1 cellular context compared by ENCODE assay signal in the genomic region with DNA sequence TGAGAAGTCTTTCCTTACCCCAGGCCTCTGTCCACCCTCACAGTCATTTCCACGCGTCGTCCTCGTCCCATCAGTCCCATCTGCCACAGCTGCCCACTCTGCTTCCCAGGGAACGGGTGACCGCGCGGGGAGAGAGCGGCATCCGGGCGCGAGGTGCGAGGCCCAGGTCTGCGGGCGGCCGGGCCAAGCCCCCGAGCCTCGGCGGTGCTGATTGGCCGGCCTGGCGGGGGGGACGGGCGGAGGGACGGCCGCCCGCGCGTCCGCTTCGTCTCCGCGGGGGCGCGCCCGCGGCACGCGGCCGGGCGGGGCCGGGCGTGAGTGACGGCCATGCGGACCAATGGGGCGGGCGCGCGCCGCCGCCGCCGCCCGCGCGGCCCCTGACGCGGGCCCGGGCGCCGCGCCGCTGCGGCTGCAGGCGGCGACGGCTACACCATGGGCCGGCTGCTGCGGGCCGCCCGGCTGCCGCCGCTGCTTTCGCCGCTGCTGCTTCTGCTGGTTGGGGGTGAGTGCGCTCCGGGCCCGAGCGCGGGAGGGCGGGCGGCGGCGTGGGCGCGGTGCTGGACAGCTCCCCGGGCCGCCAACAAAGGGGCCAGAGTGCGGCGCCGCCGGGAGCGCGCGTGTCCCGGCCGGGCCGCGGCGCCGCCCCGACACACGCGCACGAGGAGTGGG.
TF ChIP-seq lines count a peak whose summit lies in the region.

A gene with protein sequence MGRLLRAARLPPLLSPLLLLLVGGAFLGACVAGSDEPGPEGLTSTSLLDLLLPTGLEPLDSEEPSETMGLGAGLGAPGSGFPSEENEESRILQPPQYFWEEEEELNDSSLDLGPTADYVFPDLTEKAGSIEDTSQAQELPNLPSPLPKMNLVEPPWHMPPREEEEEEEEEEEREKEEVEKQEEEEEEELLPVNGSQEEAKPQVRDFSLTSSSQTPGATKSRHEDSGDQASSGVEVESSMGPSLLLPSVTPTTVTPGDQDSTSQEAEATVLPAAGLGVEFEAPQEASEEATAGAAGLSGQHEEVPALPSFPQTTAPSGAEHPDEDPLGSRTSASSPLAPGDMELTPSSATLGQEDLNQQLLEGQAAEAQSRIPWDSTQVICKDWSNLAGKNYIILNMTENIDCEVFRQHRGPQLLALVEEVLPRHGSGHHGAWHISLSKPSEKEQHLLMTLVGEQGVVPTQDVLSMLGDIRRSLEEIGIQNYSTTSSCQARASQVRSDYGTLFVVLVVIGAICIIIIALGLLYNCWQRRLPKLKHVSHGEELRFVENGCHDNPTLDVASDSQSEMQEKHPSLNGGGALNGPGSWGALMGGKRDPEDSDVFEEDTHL (plus strand): TSS at position 398 of the 669 bp plus-strand sequence. CDS start 35 bp downstream, at position 433.

TF ChIP-seq in HepG2, 621 proteins besides CTCF, POLR2A, EP300 and RAD21 (continued from another document and continues in another):
- TF ChIP-seq, protein P1, sequence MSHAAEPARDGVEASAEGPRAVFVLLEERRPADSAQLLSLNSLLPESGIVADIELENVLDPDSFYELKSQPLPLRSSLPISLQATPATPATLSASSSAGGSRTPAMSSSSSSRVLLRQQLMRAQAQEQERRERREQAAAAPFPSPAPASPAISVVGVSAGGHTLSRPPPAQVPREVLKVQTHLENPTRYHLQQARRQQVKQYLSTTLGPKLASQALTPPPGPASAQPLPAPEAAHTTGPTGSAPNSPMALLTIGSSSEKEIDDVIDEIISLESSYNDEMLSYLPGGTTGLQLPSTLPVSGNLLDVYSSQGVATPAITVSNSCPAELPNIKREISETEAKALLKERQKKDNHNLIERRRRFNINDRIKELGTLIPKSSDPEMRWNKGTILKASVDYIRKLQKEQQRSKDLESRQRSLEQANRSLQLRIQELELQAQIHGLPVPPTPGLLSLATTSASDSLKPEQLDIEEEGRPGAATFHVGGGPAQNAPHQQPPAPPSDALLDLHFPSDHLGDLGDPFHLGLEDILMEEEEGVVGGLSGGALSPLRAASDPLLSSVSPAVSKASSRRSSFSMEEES (CRISPR knock-in tag; IDR thresholded peaks at IDR 0.05): peak; percentile 42; the same call in 1 of the 2 replicates
- TF ChIP-seq SIX4 (CRISPR knock-in tag; IDR thresholded peaks at IDR 0.05): no peak
- TF ChIP-seq ZNF432 (CRISPR knock-in tag; IDR thresholded peaks at IDR 0.05; ENCODE audit: borderline replicate concordance): no peak
- TF ChIP-seq ZNF441 (CRISPR knock-in tag; IDR thresholded peaks at IDR 0.05; ENCODE audit: borderline replicate concordance): peak; percentile 80; the same call in 1 of the 2 replicates
- 0 out of 2 replicates have a peak, but pooled peaks have one; percentile 30 for TF ChIP-seq CBX5 (CRISPR knock-in tag; IDR thresholded peaks at IDR 0.05; ENCODE audit: borderline replicate concordance)
- TF ChIP-seq MBNL3 (CRISPR knock-in tag; conservative IDR thresholded peaks at IDR 0.05): no peak
- no peak for TF ChIP-seq GTF3A (CRISPR knock-in tag; conservative IDR thresholded peaks at IDR 0.05)
- no peak for TF ChIP-seq FIP1L1 (IDR thresholded peaks at IDR 0.05; ENCODE audit: borderline replicate concordance, insufficient read depth, low read depth, low read length)
- TF ChIP-seq SPEN (CRISPR knock-in tag; IDR thresholded peaks at IDR 0.05; ENCODE audit: low read depth): peak; percentile 60; the same call in 1 of the 2 replicates
- peak; percentile 96 for TF ChIP-seq PRMT3 (CRISPR knock-in tag; IDR thresholded peaks at IDR 0.05; ENCODE audit: borderline replicate concordance, low read depth)
- TF ChIP-seq RARG (CRISPR knock-in tag; IDR thresholded peaks at IDR 0.05; ENCODE audit: low read depth): no peak
- TF ChIP-seq ZNF260 (CRISPR knock-in tag; IDR thresholded peaks at IDR 0.05; ENCODE audit: borderline replicate concordance, low read depth): no peak
- TF ChIP-seq ZNF253 (CRISPR knock-in tag; IDR thresholded peaks at IDR 0.05; ENCODE audit: borderline replicate concordance): no peak
- TF ChIP-seq, protein P2, sequence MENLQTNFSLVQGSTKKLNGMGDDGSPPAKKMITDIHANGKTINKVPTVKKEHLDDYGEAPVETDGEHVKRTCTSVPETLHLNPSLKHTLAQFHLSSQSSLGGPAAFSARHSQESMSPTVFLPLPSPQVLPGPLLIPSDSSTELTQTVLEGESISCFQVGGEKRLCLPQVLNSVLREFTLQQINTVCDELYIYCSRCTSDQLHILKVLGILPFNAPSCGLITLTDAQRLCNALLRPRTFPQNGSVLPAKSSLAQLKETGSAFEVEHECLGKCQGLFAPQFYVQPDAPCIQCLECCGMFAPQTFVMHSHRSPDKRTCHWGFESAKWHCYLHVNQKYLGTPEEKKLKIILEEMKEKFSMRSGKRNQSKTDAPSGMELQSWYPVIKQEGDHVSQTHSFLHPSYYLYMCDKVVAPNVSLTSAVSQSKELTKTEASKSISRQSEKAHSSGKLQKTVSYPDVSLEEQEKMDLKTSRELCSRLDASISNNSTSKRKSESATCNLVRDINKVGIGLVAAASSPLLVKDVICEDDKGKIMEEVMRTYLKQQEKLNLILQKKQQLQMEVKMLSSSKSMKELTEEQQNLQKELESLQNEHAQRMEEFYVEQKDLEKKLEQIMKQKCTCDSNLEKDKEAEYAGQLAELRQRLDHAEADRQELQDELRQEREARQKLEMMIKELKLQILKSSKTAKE (CRISPR knock-in tag; IDR thresholded peaks at IDR 0.05; ENCODE audit: borderline replicate concordance): no peak
- TF ChIP-seq, protein P3, sequence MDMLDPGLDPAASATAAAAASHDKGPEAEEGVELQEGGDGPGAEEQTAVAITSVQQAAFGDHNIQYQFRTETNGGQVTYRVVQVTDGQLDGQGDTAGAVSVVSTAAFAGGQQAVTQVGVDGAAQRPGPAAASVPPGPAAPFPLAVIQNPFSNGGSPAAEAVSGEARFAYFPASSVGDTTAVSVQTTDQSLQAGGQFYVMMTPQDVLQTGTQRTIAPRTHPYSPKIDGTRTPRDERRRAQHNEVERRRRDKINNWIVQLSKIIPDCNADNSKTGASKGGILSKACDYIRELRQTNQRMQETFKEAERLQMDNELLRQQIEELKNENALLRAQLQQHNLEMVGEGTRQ (IDR thresholded peaks at IDR 0.05; ENCODE audit: low read depth, low read length): no peak
- TF ChIP-seq, protein P3 (CRISPR knock-in tag; IDR thresholded peaks at IDR 0.05; ENCODE audit: borderline replicate concordance): no peak
- TF ChIP-seq SP5 (CRISPR knock-in tag; IDR thresholded peaks at IDR 0.05; ENCODE audit: borderline replicate concordance, low read depth): no peak
- no peak for TF ChIP-seq ZNF7 (CRISPR knock-in tag; IDR thresholded peaks at IDR 0.05)
- TF ChIP-seq, protein P4, sequence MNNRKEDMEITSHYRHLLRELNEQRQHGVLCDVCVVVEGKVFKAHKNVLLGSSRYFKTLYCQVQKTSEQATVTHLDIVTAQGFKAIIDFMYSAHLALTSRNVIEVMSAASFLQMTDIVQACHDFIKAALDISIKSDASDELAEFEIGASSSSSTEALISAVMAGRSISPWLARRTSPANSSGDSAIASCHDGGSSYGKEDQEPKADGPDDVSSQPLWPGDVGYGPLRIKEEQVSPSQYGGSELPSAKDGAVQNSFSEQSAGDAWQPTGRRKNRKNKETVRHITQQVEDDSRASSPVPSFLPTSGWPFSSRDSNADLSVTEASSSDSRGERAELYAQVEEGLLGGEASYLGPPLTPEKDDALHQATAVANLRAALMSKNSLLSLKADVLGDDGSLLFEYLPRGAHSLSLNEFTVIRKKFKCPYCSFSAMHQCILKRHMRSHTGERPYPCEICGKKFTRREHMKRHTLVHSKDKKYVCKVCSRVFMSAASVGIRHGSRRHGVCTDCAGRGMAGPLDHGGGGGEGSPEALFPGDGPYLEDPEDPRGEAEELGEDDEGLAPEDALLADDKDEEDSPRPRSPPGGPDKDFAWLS (CRISPR knock-in tag; IDR thresholded peaks at IDR 0.05; ENCODE audit: borderline replicate concordance): no peak
- TF ChIP-seq, protein P5, sequence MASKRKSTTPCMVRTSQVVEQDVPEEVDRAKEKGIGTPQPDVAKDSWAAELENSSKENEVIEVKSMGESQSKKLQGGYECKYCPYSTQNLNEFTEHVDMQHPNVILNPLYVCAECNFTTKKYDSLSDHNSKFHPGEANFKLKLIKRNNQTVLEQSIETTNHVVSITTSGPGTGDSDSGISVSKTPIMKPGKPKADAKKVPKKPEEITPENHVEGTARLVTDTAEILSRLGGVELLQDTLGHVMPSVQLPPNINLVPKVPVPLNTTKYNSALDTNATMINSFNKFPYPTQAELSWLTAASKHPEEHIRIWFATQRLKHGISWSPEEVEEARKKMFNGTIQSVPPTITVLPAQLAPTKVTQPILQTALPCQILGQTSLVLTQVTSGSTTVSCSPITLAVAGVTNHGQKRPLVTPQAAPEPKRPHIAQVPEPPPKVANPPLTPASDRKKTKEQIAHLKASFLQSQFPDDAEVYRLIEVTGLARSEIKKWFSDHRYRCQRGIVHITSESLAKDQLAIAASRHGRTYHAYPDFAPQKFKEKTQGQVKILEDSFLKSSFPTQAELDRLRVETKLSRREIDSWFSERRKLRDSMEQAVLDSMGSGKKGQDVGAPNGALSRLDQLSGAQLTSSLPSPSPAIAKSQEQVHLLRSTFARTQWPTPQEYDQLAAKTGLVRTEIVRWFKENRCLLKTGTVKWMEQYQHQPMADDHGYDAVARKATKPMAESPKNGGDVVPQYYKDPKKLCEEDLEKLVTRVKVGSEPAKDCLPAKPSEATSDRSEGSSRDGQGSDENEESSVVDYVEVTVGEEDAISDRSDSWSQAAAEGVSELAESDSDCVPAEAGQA (IDR thresholded peaks at IDR 0.05; ENCODE audit: low read depth): no peak
- TF ChIP-seq, protein P5 (CRISPR knock-in tag; IDR thresholded peaks at IDR 0.05; ENCODE audit: borderline replicate concordance): no peak
- TF ChIP-seq, protein P6, sequence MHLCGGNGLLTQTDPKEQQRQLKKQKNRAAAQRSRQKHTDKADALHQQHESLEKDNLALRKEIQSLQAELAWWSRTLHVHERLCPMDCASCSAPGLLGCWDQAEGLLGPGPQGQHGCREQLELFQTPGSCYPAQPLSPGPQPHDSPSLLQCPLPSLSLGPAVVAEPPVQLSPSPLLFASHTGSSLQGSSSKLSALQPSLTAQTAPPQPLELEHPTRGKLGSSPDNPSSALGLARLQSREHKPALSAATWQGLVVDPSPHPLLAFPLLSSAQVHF (CRISPR knock-in tag; IDR thresholded peaks at IDR 0.05): peak; percentile 91; the same call in 1 of the 2 replicates
- TF ChIP-seq ZNF451 (CRISPR knock-in tag; IDR thresholded peaks at IDR 0.05): peak; percentile 56; the same call in 1 of the 2 replicates
- TF ChIP-seq ZNF383 (CRISPR knock-in tag; IDR thresholded peaks at IDR 0.05; ENCODE audit: borderline replicate concordance): no peak
- TF ChIP-seq, protein P7, sequence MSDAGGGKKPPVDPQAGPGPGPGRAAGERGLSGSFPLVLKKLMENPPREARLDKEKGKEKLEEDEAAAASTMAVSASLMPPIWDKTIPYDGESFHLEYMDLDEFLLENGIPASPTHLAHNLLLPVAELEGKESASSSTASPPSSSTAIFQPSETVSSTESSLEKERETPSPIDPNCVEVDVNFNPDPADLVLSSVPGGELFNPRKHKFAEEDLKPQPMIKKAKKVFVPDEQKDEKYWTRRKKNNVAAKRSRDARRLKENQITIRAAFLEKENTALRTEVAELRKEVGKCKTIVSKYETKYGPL (CRISPR knock-in tag; IDR thresholded peaks at IDR 0.05): no peak
- no peak for TF ChIP-seq HNRNPH1 (optimal IDR thresholded peaks at IDR 0.05; ENCODE audit: low read depth, low read length)
- TF ChIP-seq, protein P8, sequence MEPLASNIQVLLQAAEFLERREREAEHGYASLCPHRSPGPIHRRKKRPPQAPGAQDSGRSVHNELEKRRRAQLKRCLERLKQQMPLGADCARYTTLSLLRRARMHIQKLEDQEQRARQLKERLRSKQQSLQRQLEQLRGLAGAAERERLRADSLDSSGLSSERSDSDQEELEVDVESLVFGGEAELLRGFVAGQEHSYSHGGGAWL (CRISPR knock-in tag; IDR thresholded peaks at IDR 0.05): peak; percentile 90; the same call in 1 of the 2 replicates
- no peak for TF ChIP-seq NFRKB (IDR thresholded peaks at IDR 0.05)
- peak; percentile 80; the same call in 1 of the 2 replicates for TF ChIP-seq ZNF343 (CRISPR knock-in tag; IDR thresholded peaks at IDR 0.05)
- TF ChIP-seq RNF2 (conservative IDR thresholded peaks at IDR 0.05; ENCODE audit: low read depth): peak; percentile 99
- TF ChIP-seq ZNF431 (CRISPR knock-in tag; IDR thresholded peaks at IDR 0.05; ENCODE audit: borderline replicate concordance, low read depth): 0 out of 2 replicates have a peak, but pooled peaks have one; percentile 17
- TF ChIP-seq, protein P9, sequence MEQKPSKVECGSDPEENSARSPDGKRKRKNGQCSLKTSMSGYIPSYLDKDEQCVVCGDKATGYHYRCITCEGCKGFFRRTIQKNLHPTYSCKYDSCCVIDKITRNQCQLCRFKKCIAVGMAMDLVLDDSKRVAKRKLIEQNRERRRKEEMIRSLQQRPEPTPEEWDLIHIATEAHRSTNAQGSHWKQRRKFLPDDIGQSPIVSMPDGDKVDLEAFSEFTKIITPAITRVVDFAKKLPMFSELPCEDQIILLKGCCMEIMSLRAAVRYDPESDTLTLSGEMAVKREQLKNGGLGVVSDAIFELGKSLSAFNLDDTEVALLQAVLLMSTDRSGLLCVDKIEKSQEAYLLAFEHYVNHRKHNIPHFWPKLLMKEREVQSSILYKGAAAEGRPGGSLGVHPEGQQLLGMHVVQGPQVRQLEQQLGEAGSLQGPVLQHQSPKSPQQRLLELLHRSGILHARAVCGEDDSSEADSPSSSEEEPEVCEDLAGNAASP (CRISPR knock-in tag; IDR thresholded peaks at IDR 0.05; ENCODE audit: borderline replicate concordance): 0 out of 2 replicates have a peak, but pooled peaks have one; percentile 16
- peak in 1 of 2 experiments; percentile 42; a peak in 1 of 4 replicates for TF ChIP-seq KLF16 (CRISPR knock-in tag; IDR thresholded peaks at IDR 0.05)
- peak; percentile 84; the same call in 1 of the 2 replicates for TF ChIP-seq EED (CRISPR knock-in tag; IDR thresholded peaks at IDR 0.05)
- peak; percentile 80 for TF ChIP-seq REPIN1 (CRISPR knock-in tag; IDR thresholded peaks at IDR 0.05; ENCODE audit: borderline replicate concordance, low read depth)
- TF ChIP-seq ARNT2 (CRISPR knock-in tag; IDR thresholded peaks at IDR 0.05; ENCODE audit: low read depth): peak; percentile 90
